Comparison of ENCODE assay signal across 1 cellular context in genomic region chr17:38430316-38430715, GRCh38.
TF ChIP-seq lines count a peak whose summit lies in the region.

No MANE protein-coding gene starts in this region.

TF ChIP-seq in HCT116, 20 proteins besides CTCF, POLR2A, EP300 and RAD21 (continued from another document):
- no peak for TF ChIP-seq FOSL1 (IDR thresholded peaks at IDR 0.05; ENCODE audit: low read depth)
- TF ChIP-seq ZBTB33 (IDR thresholded peaks at IDR 0.05; ENCODE audit: extremely low read depth, insufficient replicate concordance, low read length): no peak
- no peak for TF ChIP-seq EGR1 (IDR thresholded peaks at IDR 0.05; ENCODE audit: low read depth)
- no peak for TF ChIP-seq TCF7L2 (IDR thresholded peaks at IDR 0.05; ENCODE audit: borderline replicate concordance, extremely low read depth, insufficient read depth, insufficient read length)
